Comparison of ENCODE assay signal across 28 cellular contexts in the genomic region with DNA sequence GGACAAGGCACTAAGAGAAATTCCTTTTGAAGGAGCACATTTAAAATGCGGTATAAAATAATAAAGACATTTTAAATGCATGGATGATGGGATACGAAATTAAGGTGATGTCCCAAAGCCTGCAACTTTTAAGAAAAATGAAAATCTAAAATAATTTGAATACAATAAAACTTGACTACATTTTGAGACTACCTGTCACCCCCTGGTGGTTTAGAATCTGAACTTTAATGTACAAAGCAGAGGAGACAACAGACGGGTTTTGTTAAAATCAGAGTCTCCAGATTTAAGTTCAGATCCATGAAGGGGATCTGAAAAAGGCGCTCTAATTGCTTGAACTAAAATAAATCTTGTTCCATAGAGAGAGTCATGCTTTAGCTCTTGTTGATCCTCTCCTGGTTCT.
A peak's percentile ranks its signal among the peaks of the same experiment; 100 is the strongest.
DNase-seq lines count a peak whose midpoint lies in the region; ATAC-seq and TF ChIP-seq lines count a peak whose summit lies in the region.
"Had no signal": no experiment of that assay in that cellular context is flagged by ENCODE, and none has a peak within 500 bp of the region (broad histone marks: within the 10 kb centered on the region; RNA-seq: fewer than 3 reads in every experiment).

No MANE protein-coding gene starts in this region.

- no peak for ATAC-seq in HCT116
- ATAC-seq in HG03442 (IDR thresholded peaks at IDR 0.05; ENCODE audit: unreplicated experiment): no peak
- ATAC-seq: left lung, T-helper 17 cell had no signal

- H3K9me2 ChIP-seq in HCT116 (ENCODE audit: insufficient read depth): no peaks in the 10 kb centered on the region

- H3K79me2 ChIP-seq in HCT116 (ENCODE audit: insufficient read depth, low read length): no peaks in the 10 kb centered on the region
- H3K79me2 ChIP-seq in trophoblast cell (ENCODE audit: control insufficient read depth, insufficient read depth, low read length, poor library complexity): no peaks in the 10 kb centered on the region

- TF ChIP-seq CTCF in C4-2B (conservative IDR thresholded peaks at IDR 0.05): peak; percentile 20; the same call in 1 of the 2 replicates
- peak in 2 of 3 experiments; percentile 17 to 40; a peak in 3 of 6 replicates for TF ChIP-seq CTCF in HCT116 (IDR thresholded peaks at IDR 0.05 in 2 of 3, conservative IDR thresholded peaks at IDR 0.05 in 1 of 3; ENCODE audit: borderline replicate concordance in 1 of 3, insufficient read depth in 1 of 3, low read depth in 2 of 3, low read length in 2 of 3)
- TF ChIP-seq CTCF in kidney epithelial cell (IDR thresholded peaks at IDR 0.05; ENCODE audit: insufficient read depth, low read length, poor library complexity, severe bottlenecking): peak; percentile 2

- H3K36me3 ChIP-seq in HCT116 (ENCODE audit: control insufficient read depth in 1 of 2, insufficient read depth in 2 of 2, low read length in 2 of 2) (no peaks in the 10 kb centered on the region), kidney epithelial cell (ENCODE audit: control insufficient read depth, insufficient read depth, low read length) (no peaks in the 10 kb centered on the region), trophoblast cell (ENCODE audit: control insufficient read depth in 1 of 2, insufficient read depth in 2 of 2, low read length in 2 of 2) (no peaks in the 10 kb centered on the region)
- H3K36me3 ChIP-seq: left lung, prostate gland, sigmoid colon, vagina had no signal

- no peak overlapping the region for H3K27ac ChIP-seq in C4-2B
- no peak overlapping the region for H3K27ac ChIP-seq in HCT116 (ENCODE audit: low read depth, low read length)
- no peak overlapping the region for H3K27ac ChIP-seq in substantia nigra (ENCODE audit: low read depth, low read length, poor library complexity, severe bottlenecking)
- no peak overlapping the region for H3K27ac ChIP-seq in trophoblast cell (ENCODE audit: low read depth, low read length)
- H3K27ac ChIP-seq: left lung, prostate gland, RWPE1, sigmoid colon, SK-N-MC, testis, vagina had no signal

- H3K27me3 ChIP-seq in HCT116 (ENCODE audit: insufficient read depth, low read length) (no peaks in the 10 kb centered on the region), kidney epithelial cell (ENCODE audit: control insufficient read depth, insufficient read depth, low read length) (no peaks in the 10 kb centered on the region), trophoblast cell (ENCODE audit: insufficient read depth, low read length) (no peaks in the 10 kb centered on the region)
- H3K27me3 ChIP-seq: left lung, sigmoid colon, testis, vagina had no signal

- no TSS peak for BruUV-seq in HCT116 (replicated peaks; lab: Mats Ljungman, UMichigan)

- no peak overlapping the region for H3K18ac ChIP-seq in trophoblast cell (ENCODE audit: low read length)

- TF ChIP-seq RAD21 in HCT116 (IDR thresholded peaks at IDR 0.05; ENCODE audit: low read depth): no peak

- H3K4me1 ChIP-seq in HCT116 (ENCODE audit: control insufficient read depth in 1 of 2, insufficient read depth in 2 of 2, low read length in 2 of 2) (no peaks in the 10 kb centered on the region), trophoblast cell (ENCODE audit: control insufficient read depth in 1 of 2, insufficient read depth in 2 of 2, low read length in 2 of 2) (no peaks in the 10 kb centered on the region)
- H3K4me1 ChIP-seq: left lung, prostate gland, sigmoid colon, testis, vagina had no signal

- TF ChIP-seq POLR2A in HCT116 (IDR thresholded peaks at IDR 0.05; ENCODE audit: borderline replicate concordance, extremely low read depth, insufficient read depth, insufficient read length): no peak

- no peak overlapping the region for H4K91ac ChIP-seq in trophoblast cell (ENCODE audit: low read depth, low read length)

- POLR2A ChIA-PET in HCT116 (lab: Charles Lee): no interaction called here

- H4K20me1 ChIP-seq in HCT116 (ENCODE audit: insufficient read depth): no peaks in the 10 kb centered on the region

- CTCF ChIA-PET in HCT116 (lab: Charles Lee): no interaction called here

- RAD21 ChIA-PET in HCT116 (lab: Charles Lee; ENCODE audit: low non-redundant PET in 1 of 2, low total read pairs in 2 of 2, uncharacterized antibody in 2 of 2, unreplicated experiment in 2 of 2): no interaction called here

- in situ Hi-C loops in SK-MEL-5 (cut with HindIII; ENCODE audit: low pct_unique_long_range_greater_than_20kb, low sequenced_read_pairs): no loop called here

- no peak overlapping the region for H4K8ac ChIP-seq in trophoblast cell (ENCODE audit: low read depth, low read length)

- no CpG with 5 or more reads among the region's 4 CpGs for WGBS in trophoblast cell (ENCODE audit: extremely low coverage, insufficient coverage, insufficient read length)

- DNase-seq in HCT116 (ENCODE audit: low read depth, low spot score): no peak
- peak; percentile 4 for DNase-seq in SK-MEL-5 (ENCODE audit: low read depth, low spot score)
- no peak for DNase-seq in kidney epithelial cell (ENCODE audit: low read depth)
- no peak for DNase-seq in NCI-H748 treated with DMSO at 0.1 percent for 48 hours (lab: John Stamatoyannopoulos, UW)
- DNase-seq in substantia nigra (lab: John Stamatoyannopoulos, UW): no peak
- DNase-seq in trophoblast cell: no peak
- DNase-seq: activated CD4-positive, alpha-beta T cell treated with anti-CD3 and anti-CD28 coated beads for 1 hour; activated T-cell treated with anti-CD3 and anti-CD28 coated beads for 4 hours; caudate nucleus; GDM1; H7; hypothalamus; left lung; MM.1S; NCI-H1417 treated with DMSO at 0.1 percent for 48 hours; NCI-H2081 treated with DMSO at 0.1 percent for 48 hours; NCI-H226; NCI-H774; sigmoid colon; stimulated activated naive CD4-positive, alpha-beta T cell treated with Interleukin-2 at 50 U/mL for 16 hours; T-helper 17 cell; testis had no signal

- H2AFZ ChIP-seq in HCT116 (ENCODE audit: low read depth, low read length, poor library complexity, severe bottlenecking) (peak overlapping the region; percentile 6), trophoblast cell (ENCODE audit: insufficient read depth, low read length, poor library complexity) (no peak overlapping the region)

- no peak overlapping the region for H4K12ac ChIP-seq in trophoblast cell (ENCODE audit: low read depth, low read length)

- no peaks in the 10 kb centered on the region for H3K79me1 ChIP-seq in trophoblast cell (ENCODE audit: low read length)

- H3K4ac ChIP-seq in trophoblast cell (ENCODE audit: low read depth, low read length): no peak overlapping the region

- H3K4me2 ChIP-seq in HCT116 (ENCODE audit: low read length) (no peak overlapping the region), trophoblast cell (ENCODE audit: low read length) (no peak overlapping the region)

- H2AK5ac ChIP-seq in trophoblast cell (ENCODE audit: low read length): no peak overlapping the region

- no peak overlapping the region for H3K23ac ChIP-seq in trophoblast cell (ENCODE audit: low read length)

- no peak overlapping the region for H2BK12ac ChIP-seq in trophoblast cell (ENCODE audit: low read length)

- intact Hi-C loops in HCT116 (cut with micrococcal nuclease): no loop called here

- no peak overlapping the region for H3K14ac ChIP-seq in trophoblast cell (ENCODE audit: low read length)

- no peaks in the 10 kb centered on the region for H3K9me3 ChIP-seq in HCT116 (ENCODE audit: control insufficient read depth in 1 of 2, insufficient read depth in 1 of 2, low read depth in 1 of 2, low read length in 2 of 2)
- H3K9me3 ChIP-seq in trophoblast cell (ENCODE audit: insufficient read depth, low read depth, low read length): no peaks in the 10 kb centered on the region
- H3K9me3 ChIP-seq: left lung, prostate gland, sigmoid colon, testis, vagina had no signal

- H3K4me3 ChIP-seq in HCT116 (replicated peaks in 1 of 2; ENCODE audit: low read depth in 1 of 2, low read length in 2 of 2) (no peak overlapping the region), kidney epithelial cell (ENCODE audit: low read depth, low read length) (no peak overlapping the region), trophoblast cell (ENCODE audit: low read depth, low read length) (no peak overlapping the region)
- H3K4me3 ChIP-seq: left lung, prostate gland, sigmoid colon, SK-N-MC, testis, vagina had no signal

- H3K9ac ChIP-seq in HCT116 (ENCODE audit: low read length): no peak overlapping the region
- H3K9ac ChIP-seq in trophoblast cell (ENCODE audit: low read length): no peak overlapping the region

- no peak overlapping the region for H2BK120ac ChIP-seq in trophoblast cell (ENCODE audit: insufficient read depth, low read length, poor library complexity)

- no peak overlapping the region for H2BK5ac ChIP-seq in trophoblast cell (ENCODE audit: low read depth, low read length, poor library complexity)

TF ChIP-seq in HCT116, 20 proteins besides CTCF, POLR2A, EP300 and RAD21 (continues in another document):
- no peak for TF ChIP-seq EZH2 (IDR thresholded peaks at IDR 0.05)
- no peak for TF ChIP-seq ZNF274 (IDR thresholded peaks at IDR 0.05; ENCODE audit: low read depth, low read length)
- TF ChIP-seq, protein P1, sequence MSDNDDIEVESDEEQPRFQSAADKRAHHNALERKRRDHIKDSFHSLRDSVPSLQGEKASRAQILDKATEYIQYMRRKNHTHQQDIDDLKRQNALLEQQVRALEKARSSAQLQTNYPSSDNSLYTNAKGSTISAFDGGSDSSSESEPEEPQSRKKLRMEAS (IDR thresholded peaks at IDR 0.05): no peak
- TF ChIP-seq FOSL1 (IDR thresholded peaks at IDR 0.05; ENCODE audit: low read depth): no peak
- no peak for TF ChIP-seq ATF3 (IDR thresholded peaks at IDR 0.05)
- no peak for TF ChIP-seq ZBTB33 (IDR thresholded peaks at IDR 0.05; ENCODE audit: extremely low read depth, insufficient replicate concordance, low read length)
- no peak for TF ChIP-seq POLR2AphosphoS5 (IDR thresholded peaks at IDR 0.05; ENCODE audit: low read depth, low read length)
- TF ChIP-seq CEBPB (IDR thresholded peaks at IDR 0.05; ENCODE audit: low read depth): no peak
- TF ChIP-seq EZH2phosphoT487 (IDR thresholded peaks at IDR 0.05; ENCODE audit: borderline replicate concordance): no peak
